ENCODE assay signal across 10 cellular contexts in the genomic region with DNA sequence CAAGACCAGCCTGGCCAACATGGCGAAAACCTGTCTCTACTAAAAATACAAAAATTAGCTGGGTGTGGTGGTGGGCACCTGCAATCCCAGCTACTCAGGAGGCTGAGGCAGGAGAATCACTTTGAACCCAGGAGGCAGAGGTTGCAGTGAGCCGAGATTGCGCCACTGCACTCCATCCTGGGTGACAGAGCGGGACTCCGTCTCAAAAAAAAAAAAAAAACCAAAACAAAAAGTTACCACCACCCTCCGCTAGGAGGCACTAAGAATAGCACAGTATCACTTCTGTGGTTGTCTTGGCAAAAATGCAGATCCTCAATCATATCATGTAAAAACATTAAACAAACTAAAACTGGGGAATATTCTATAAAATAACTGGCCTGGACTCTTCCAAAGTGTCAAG. TPM values are rescaled to one million over a fixed set of nuclear protein-coding genes. Genes with fewer than 3 reads are reported as not detected.
DNase-seq lines count a peak whose midpoint lies in the region; TF ChIP-seq lines count a peak whose summit lies in the region.
"Not testable (repeated sequence)": the region's sequence is repeated elsewhere in the genome, so short reads cannot be mapped to it uniquely, and the experiment has no call there.
"Had no signal": no experiment of that assay in that cellular context is flagged by ENCODE, and none has a peak within 500 bp of the region (broad histone marks: within the 10 kb centered on the region; RNA-seq: fewer than 3 reads in every experiment).

No MANE protein-coding gene starts in this region.

- H3K27ac ChIP-seq in AG04450 (ENCODE audit: low read depth, low read length); osteoblast (ENCODE audit: low read depth, low read length): not testable (repeated sequence)

- H3K9me3 Mint-ChIP-seq in activated CD4-positive, alpha-beta T cell treated with anti-CD3 and anti-CD28 coated beads, Interleukin-2, amount 10 ng/mL, durations not matched to agents 24 days and 14 days = not testable (repeated sequence)

- H3K4me1 Mint-ChIP-seq in activated CD4-positive, alpha-beta T cell treated with anti-CD3 and anti-CD28 coated beads, Interleukin-2, amount 10 ng/mL, durations not matched to agents 24 days and 14 days = not testable (repeated sequence)

- H3K79me2 ChIP-seq in osteoblast (ENCODE audit: insufficient read depth, low read length) = not testable (repeated sequence)

- not testable (repeated sequence) for H3K36me3 ChIP-seq in osteoblast (ENCODE audit: insufficient read depth, low read length)

- not testable (repeated sequence) for H3K36me3 Mint-ChIP-seq in activated CD4-positive, alpha-beta T cell treated with anti-CD3 and anti-CD28 coated beads, Interleukin-2, amount 10 ng/mL, durations not matched to agents 24 days and 14 days (ENCODE audit: low read depth)

- not testable (repeated sequence) for H3K4me3 Mint-ChIP-seq in activated CD4-positive, alpha-beta T cell treated with anti-CD3 and anti-CD28 coated beads, Interleukin-2, amount 10 ng/mL, durations not matched to agents 24 days and 14 days

- not testable (repeated sequence) for H3K27ac Mint-ChIP-seq in activated CD4-positive, alpha-beta T cell treated with anti-CD3 and anti-CD28 coated beads, Interleukin-2, amount 10 ng/mL, durations not matched to agents 24 days and 14 days

- H3K4me1 ChIP-seq in osteoblast (ENCODE audit: insufficient read depth, low read length) = not testable (repeated sequence)

- H2AFZ ChIP-seq in osteoblast (ENCODE audit: low read length) = not testable (repeated sequence)

- POLR2A ChIA-PET in AG04450 (lab: Yijun Ruan, JAX) = not testable (repeated sequence)

- CTCF ChIA-PET in AG04450 (lab: Charles Lee) = interaction anchor here (0.7 to 5.6 kb wide), 7 partner anchors 14 to 296 kb away, joined by 3 to 36 read pairs (median 7); no protein-coding TSS in a partner anchor

- TF ChIP-seq CTCF in AG04450 (IDR thresholded peaks at IDR 0.05; ENCODE audit: low read depth, low read length) (peak; percentile 66), HFF-Myc (IDR thresholded peaks at IDR 0.05; ENCODE audit: low read depth, low read length, missing control alignments) (peak; percentile 24), osteoblast (IDR thresholded peaks at IDR 0.05; ENCODE audit: extremely low read depth, low read depth, low read length) (peak; percentile 60)

- H3K4me2 ChIP-seq in osteoblast (ENCODE audit: insufficient read depth, low read length) = not testable (repeated sequence)

- not testable (repeated sequence) for H3K4me3 ChIP-seq in AG04450 (ENCODE audit: low read depth, low read length); HFF-Myc (replicated peaks; ENCODE audit: low read depth, low read length); osteoblast (ENCODE audit: insufficient read depth, low read length)

- H3K27me3 ChIP-seq in AG04450 (ENCODE audit: control insufficient read depth, insufficient read depth, low read length); osteoblast (ENCODE audit: insufficient read depth, low read length): not testable (repeated sequence)

- DNase-seq in AG04450 (ENCODE audit: low read depth, low spot score); HFF-Myc (ENCODE audit: extremely low read depth, low read depth): not testable (repeated sequence)
- DNase-seq in ELF-1 (ENCODE audit: low read depth, low spot score) = peak; percentile 50
- peak; percentile 13 for DNase-seq in NOMO-1 treated with DMSO at 0.1 percent for 48 hours (lab: John Stamatoyannopoulos, UW; ENCODE audit: unreplicated experiment)
- DNase-seq in activated CD4-positive, alpha-beta T cell treated with anti-CD3 and anti-CD28 coated beads, Interleukin-2, amount 10 ng/mL, durations not matched to agents 24 days and 14 days = peak; percentile 72
- DNase-seq in dermis microvascular lymphatic vessel endothelial cell (ENCODE audit: low read depth in 2 of 2) = peak; percentile 3 to 37
- peak; percentile 46 for DNase-seq in hepatic stellate cell (ENCODE audit: low spot score)
- DNase-seq in osteoblast (ENCODE audit: insufficient read length, low spot score, missing footprints) = peak; percentile 73

- H3K27me3 Mint-ChIP-seq in activated CD4-positive, alpha-beta T cell treated with anti-CD3 and anti-CD28 coated beads, Interleukin-2, amount 10 ng/mL, durations not matched to agents 24 days and 14 days = not testable (repeated sequence)

- H4K20me1 ChIP-seq in osteoblast (ENCODE audit: insufficient read depth, low read length) = not testable (repeated sequence)

- H3K9me3 ChIP-seq in AG04450 (ENCODE audit: control insufficient read depth, insufficient read depth, low read length); osteoblast (ENCODE audit: low read depth, low read length): not testable (repeated sequence)

- intact Hi-C loops in activated CD4-positive, alpha-beta T cell treated with anti-CD3 and anti-CD28 coated beads, Interleukin-2, amount 10 ng/mL, durations not matched to agents 24 days and 14 days (cut with micrococcal nuclease) = loop anchor here (1.0 to 2.0 kb wide), 2 partner anchors 124 to 140 kb away; no protein-coding TSS in a partner anchor

RNA-seq across cellular contexts. Expression of gene PHOX2A, which starts 46.8 kb away (rescaled TPM):
- not detected in 2 replicates for polyA plus RNA-seq in AG04450 (2011; rRNA removed)
- not detected in 2 replicates for polyA minus RNA-seq in AG04450 (2011; rRNA and poly(A)+ RNA removed)
- not detected in 2 replicates for total RNA-seq in activated CD4-positive, alpha-beta T cell treated with anti-CD3 and anti-CD28 coated beads, Interleukin-2, amount 10 ng/mL, durations not matched to agents 24 days and 14 days
- not detected in 2 replicates for total RNA-seq in dermis microvascular lymphatic vessel endothelial cell
- not detected in 2 replicates for total RNA-seq in osteoblast
- total RNA-seq: posterior vena cava, SJCRH30 had no signal
